In genomic region chrX:153673398-153674218, GRCh38 we compare ENCODE assay signal across 12 cellular contexts. TPM values are rescaled to one million over a fixed set of nuclear protein-coding genes. Genes with fewer than 3 reads are reported as not detected.
DNase-seq lines count a peak whose midpoint lies in the region; ATAC-seq and TF ChIP-seq lines count a peak whose summit lies in the region.
"Had no signal": no experiment of that assay in that cellular context is flagged by ENCODE, and none has a peak within 500 bp of the region (broad histone marks: within the 10 kb centered on the region; RNA-seq: fewer than 3 reads in every experiment).

Gene PNCK, minus strand, starts transcription at chrX:153673813. Its CDS starts 737 bp downstream, at chrX:153673076.

- POLR2A ChIA-PET in A673 (lab: Charles Lee; ENCODE audit: low non-redundant PET) = no interaction called here

- no peaks in the 10 kb centered on the region for H3K9me3 Mint-ChIP-seq in activated T-cell treated with anti-CD3 and anti-CD28 coated beads, Interleukin-2, amount 50 U/mL, for 24 hours
- H3K9me3 Mint-ChIP-seq in activated naive CD8-positive, alpha-beta T cell treated with anti-CD3 and anti-CD28 coated beads, Interleukin-2, amount 50 U/mL, for 24 hours = no peaks in the 10 kb centered on the region

- H3K4me3 ChIP-seq in stomach smooth muscle (ENCODE audit: low read length in 2 of 2) (peak within 1 kb of the TSS; percentile 57 to 69), A673 (ENCODE audit: low read depth, low read length, poor library complexity, severe bottlenecking) (no peak within 1 kb of the TSS)

- H3K9me3 ChIP-seq in stomach smooth muscle (ENCODE audit: control insufficient read depth in 2 of 2, low read length in 2 of 2) (no peaks in the 10 kb centered on the region), A673 (ENCODE audit: low read depth, low read length, poor library complexity, severe bottlenecking) (no peaks in the 10 kb centered on the region)

- H3K9ac ChIP-seq in stomach smooth muscle (ENCODE audit: low read length in 2 of 2) = peak within 1 kb of the TSS; percentile 21 to 45
- H3K9ac ChIP-seq: parathyroid adenoma had no signal

- H3K27me3 ChIP-seq in stomach smooth muscle (ENCODE audit: control insufficient read depth in 1 of 2, insufficient read depth in 2 of 2, low read length in 2 of 2) (peaks cover 0 to 3% of the 10 kb centered on the region in 2 donors), A673 (replicated peaks; ENCODE audit: insufficient read depth, low read depth, low read length, poor library complexity) (no peaks in the 10 kb centered on the region)

- H3K27me3 Mint-ChIP-seq in activated T-cell treated with anti-CD3 and anti-CD28 coated beads, Interleukin-2, amount 50 U/mL, for 24 hours = peaks cover 49% of the 10 kb centered on the region
- peaks cover 21% of the 10 kb centered on the region for H3K27me3 Mint-ChIP-seq in activated naive CD8-positive, alpha-beta T cell treated with anti-CD3 and anti-CD28 coated beads, Interleukin-2, amount 50 U/mL, for 24 hours

- no peaks in the 10 kb centered on the region for H3K36me3 Mint-ChIP-seq in activated T-cell treated with anti-CD3 and anti-CD28 coated beads, Interleukin-2, amount 50 U/mL, for 24 hours (ENCODE audit: low read depth)
- no peaks in the 10 kb centered on the region for H3K36me3 Mint-ChIP-seq in activated naive CD8-positive, alpha-beta T cell treated with anti-CD3 and anti-CD28 coated beads, Interleukin-2, amount 50 U/mL, for 24 hours (ENCODE audit: low read depth)

- no peak for DNase-seq in activated T-cell treated with anti-CD3 and anti-CD28 coated beads, Interleukin-2, amount 50 U/mL, for 24 hours
- DNase-seq in activated T-cell treated with anti-CD3 and anti-CD28 coated beads, Interleukin-2, amount 50 U/mL, for 48 hours = no peak
- DNase-seq in activated naive CD8-positive, alpha-beta T cell treated with anti-CD3 and anti-CD28 coated beads, Interleukin-2, amount 50 U/mL, for 24 hours = no peak
- DNase-seq in iPS-NIHi7 (ENCODE audit: extremely low spot score) = peak; percentile 33
- no peak for DNase-seq in A673 (ENCODE audit: low spot score)
- DNase-seq: NCI-H510A had no signal

- CTCF ChIA-PET in A673 (lab: Charles Lee) = no interaction called here

- BruUV-seq in A673 (replicated peaks; lab: Mats Ljungman, UMichigan) = no TSS peak

- peaks cover 4% of the 10 kb centered on the region for H3K4me1 Mint-ChIP-seq in activated T-cell treated with anti-CD3 and anti-CD28 coated beads, Interleukin-2, amount 50 U/mL, for 24 hours (ENCODE audit: low read depth)
- H3K4me1 Mint-ChIP-seq in activated naive CD8-positive, alpha-beta T cell treated with anti-CD3 and anti-CD28 coated beads, Interleukin-2, amount 50 U/mL, for 24 hours = peaks cover 3% of the 10 kb centered on the region

- H3K36me3 ChIP-seq in stomach smooth muscle (ENCODE audit: control insufficient read depth in 2 of 2, insufficient read depth in 2 of 2, low read length in 2 of 2) (no peaks in the 10 kb centered on the region), A673 (ENCODE audit: insufficient read depth, low read length, poor library complexity, severe bottlenecking) (no peaks in the 10 kb centered on the region)

- intact Hi-C loops in A673 (cut with micrococcal nuclease; ENCODE audit: unreplicated experiment) = no loop called here

- no peak within 1 kb of the TSS for H3K27ac Mint-ChIP-seq in activated T-cell treated with anti-CD3 and anti-CD28 coated beads, Interleukin-2, amount 50 U/mL, for 24 hours
- no peak within 1 kb of the TSS for H3K27ac Mint-ChIP-seq in activated naive CD8-positive, alpha-beta T cell treated with anti-CD3 and anti-CD28 coated beads, Interleukin-2, amount 50 U/mL, for 24 hours

- H3K27ac ChIP-seq in stomach smooth muscle (ENCODE audit: low read length) (peak within 1 kb of the TSS; percentile 41), A673 (ENCODE audit: low read depth, low read length, poor library complexity, severe bottlenecking) (no peak within 1 kb of the TSS)
- H3K27ac ChIP-seq: parathyroid adenoma had no signal

- H3K4me1 ChIP-seq in stomach smooth muscle (ENCODE audit: control insufficient read depth, insufficient read depth, low read length) (peaks cover 18% of the 10 kb centered on the region), A673 (ENCODE audit: insufficient read depth, low read length, poor library complexity, severe bottlenecking) (no peaks in the 10 kb centered on the region)
- H3K4me1 ChIP-seq: parathyroid adenoma had no signal

- peak; percentile 11 for ATAC-seq in activated naive CD8-positive, alpha-beta T cell treated with anti-CD3 and anti-CD28 coated beads, Interleukin-2, amount 50 U/mL, for 24 hours
- ATAC-seq in GM18519 (IDR thresholded peaks at IDR 0.05; ENCODE audit: low FRiP score, unreplicated experiment) (no peak), GM21723 (IDR thresholded peaks at IDR 0.05; ENCODE audit: unreplicated experiment) (no peak)
- ATAC-seq: esophagus mucosa had no signal

- no peak for TF ChIP-seq CTCF in A673 (conservative IDR thresholded peaks at IDR 0.05; ENCODE audit: low read depth, low read length)

- peak within 1 kb of the TSS; percentile 31 for H3K4me3 Mint-ChIP-seq in activated T-cell treated with anti-CD3 and anti-CD28 coated beads, Interleukin-2, amount 50 U/mL, for 24 hours
- no peak within 1 kb of the TSS for H3K4me3 Mint-ChIP-seq in activated naive CD8-positive, alpha-beta T cell treated with anti-CD3 and anti-CD28 coated beads, Interleukin-2, amount 50 U/mL, for 24 hours

RNA-seq across cellular contexts. Expression of gene PNCK, which starts in this region (rescaled TPM):
- 0.52 and 0.60 TPM in 2 replicates for total RNA-seq in A673 (2021)
- total RNA-seq: MCF 10A had no signal
